In the genomic region with DNA sequence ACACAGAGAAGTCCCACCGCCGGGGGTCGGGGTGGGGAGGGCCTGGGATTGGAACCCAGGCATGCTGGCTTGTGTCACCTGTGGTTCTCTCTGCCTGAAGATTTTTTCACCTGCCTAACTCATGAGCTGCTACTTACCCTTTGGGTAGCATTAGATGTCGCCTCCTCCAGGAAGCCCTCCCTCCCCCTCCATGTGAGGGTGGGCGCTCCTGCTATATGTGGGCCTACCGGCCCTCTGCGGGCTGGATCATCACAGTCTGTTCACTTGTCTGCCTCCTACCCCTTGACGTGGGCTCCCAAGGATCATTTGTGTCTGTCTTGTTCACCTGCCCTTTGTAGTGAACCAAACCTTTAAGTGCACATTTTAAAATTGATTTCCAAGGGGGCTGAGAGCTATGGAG, we compare ENCODE assay signal across 9 cellular contexts.
A peak's percentile ranks its signal among the peaks of the same experiment; 100 is the strongest.
DNase-seq lines count a peak whose midpoint lies in the region; ATAC-seq and TF ChIP-seq lines count a peak whose summit lies in the region.
"Had no signal": no experiment of that assay in that cellular context is flagged by ENCODE, and none has a peak within 500 bp of the region (broad histone marks: within the 10 kb centered on the region; RNA-seq: fewer than 3 reads in every experiment).

No MANE protein-coding gene starts in this region.

- no peak for TF ChIP-seq POLR2A in Peyer's patch (IDR thresholded peaks at IDR 0.05)

- no peaks in the 10 kb centered on the region for H3K36me3 Mint-ChIP-seq in T-helper 1 cell treated with Interleukin-12 subunit alpha and Interleukin-12 subunit beta and Interleukin-4 antibody, amounts not matched to agents 30 μg/mL and 1 μg/mL, for 36 hours (ENCODE audit: low read depth)
- H3K36me3 Mint-ChIP-seq in endodermal cell (ENCODE audit: low read depth) = no peaks in the 10 kb centered on the region

- 75 to 82% methylated on average over 6 to 8 of the region's 8 CpGs for WGBS in endodermal cell (ENCODE audit: insufficient coverage in 1 of 2, insufficient read length in 1 of 2), 2 experiments

- H3K79me2 ChIP-seq in parathyroid adenoma = no peaks in the 10 kb centered on the region

- H3K27me3 ChIP-seq in Peyer's patch (no peaks in the 10 kb centered on the region), endodermal cell (ENCODE audit: control insufficient read depth, insufficient read depth, low read length, poor library complexity, severe bottlenecking) (peaks cover 11% of the 10 kb centered on the region), parathyroid adenoma (ENCODE audit: control insufficient read depth, insufficient read depth, low read length) (no peaks in the 10 kb centered on the region), ascending aorta (no peaks in the 10 kb centered on the region)

- ATAC-seq in GM18873 (IDR thresholded peaks at IDR 0.05; ENCODE audit: low FRiP score, unreplicated experiment) = no peak

- H3K9ac ChIP-seq in endodermal cell (ENCODE audit: extremely low read depth, low read length, poor library complexity, severe bottlenecking) (no peak overlapping the region), parathyroid adenoma (no peak overlapping the region)

- H3K4me3 ChIP-seq in Peyer's patch = peak overlapping the region in 3 of 4 donors; percentile 56 to 67 (median 61)
- H3K4me3 ChIP-seq in endodermal cell (ENCODE audit: low read length) = peak overlapping the region; percentile 75
- H3K4me3 ChIP-seq in parathyroid adenoma (ENCODE audit: low read depth, low read length) = no peak overlapping the region
- peak overlapping the region in 1 of 2 donors; percentile 71 for H3K4me3 ChIP-seq in ascending aorta

- H3K36me3 ChIP-seq in Peyer's patch (no peaks in the 10 kb centered on the region), endodermal cell (ENCODE audit: control insufficient read depth, insufficient read depth, low read length) (no peaks in the 10 kb centered on the region), parathyroid adenoma (ENCODE audit: control insufficient read depth, insufficient read depth, low read length) (no peaks in the 10 kb centered on the region), ascending aorta (no peaks in the 10 kb centered on the region)

- H2AFZ ChIP-seq in parathyroid adenoma = peak overlapping the region; percentile 71

- DNase-seq in T-helper 1 cell = no peak
- DNase-seq in Peyer's patch = no peak
- no peak for DNase-seq in endodermal cell
- no peak for DNase-seq in NCI-H2171 treated with DMSO at 0.1 percent for 48 hours (lab: John Stamatoyannopoulos, UW)
- no peak for DNase-seq in ascending aorta (ENCODE audit: low spot score in 2 of 2)

- no peak overlapping the region for H3K27ac ChIP-seq in Peyer's patch
- no peak overlapping the region for H3K27ac ChIP-seq in endodermal cell (ENCODE audit: low read depth, low read length)
- H3K27ac ChIP-seq in parathyroid adenoma = no peak overlapping the region
- no peak overlapping the region for H3K27ac ChIP-seq in ascending aorta
- H3K27ac ChIP-seq: 22Rv1 had no signal

- H3K4me1 ChIP-seq in Peyer's patch (peaks cover 0 to 11% (median 7%) of the 10 kb centered on the region in 4 donors), endodermal cell (ENCODE audit: control insufficient read depth, insufficient read depth, low read length) (no peaks in the 10 kb centered on the region), parathyroid adenoma (no peaks in the 10 kb centered on the region), ascending aorta (peaks cover 5 to 8% of the 10 kb centered on the region in 2 donors)

- H3K27ac Mint-ChIP-seq in T-helper 1 cell treated with Interleukin-12 subunit alpha and Interleukin-12 subunit beta and Interleukin-4 antibody, amounts not matched to agents 30 μg/mL and 1 μg/mL, for 36 hours = no peak overlapping the region
- H3K27ac Mint-ChIP-seq in endodermal cell = no peak overlapping the region

- H3K4me3 Mint-ChIP-seq in T-helper 1 cell treated with Interleukin-12 subunit alpha and Interleukin-12 subunit beta and Interleukin-4 antibody, amounts not matched to agents 30 μg/mL and 1 μg/mL, for 36 hours = peak overlapping the region; percentile 71
- peak overlapping the region; percentile 53 for H3K4me3 Mint-ChIP-seq in endodermal cell

- no peaks in the 10 kb centered on the region for H3K9me3 Mint-ChIP-seq in T-helper 1 cell treated with Interleukin-12 subunit alpha and Interleukin-12 subunit beta and Interleukin-4 antibody, amounts not matched to agents 30 μg/mL and 1 μg/mL, for 36 hours
- no peaks in the 10 kb centered on the region for H3K9me3 Mint-ChIP-seq in endodermal cell

- TF ChIP-seq CTCF in Peyer's patch (IDR thresholded peaks at IDR 0.05) (no peak), endodermal cell (conservative IDR thresholded peaks at IDR 0.05) (no peak), parathyroid adenoma (IDR thresholded peaks at IDR 0.05) (no peak), ascending aorta (IDR thresholded peaks at IDR 0.05) (no peak)

- peaks cover 13% of the 10 kb centered on the region for H3K4me1 Mint-ChIP-seq in T-helper 1 cell treated with Interleukin-12 subunit alpha and Interleukin-12 subunit beta and Interleukin-4 antibody, amounts not matched to agents 30 μg/mL and 1 μg/mL, for 36 hours (ENCODE audit: low read depth)
- H3K4me1 Mint-ChIP-seq in endodermal cell = peaks cover under 1% of the 10 kb centered on the region

- H3K4me2 ChIP-seq in parathyroid adenoma (ENCODE audit: low read length) = no peak overlapping the region

- no peaks in the 10 kb centered on the region for H3K9me3 ChIP-seq in Peyer's patch
- H3K9me3 ChIP-seq in endodermal cell (ENCODE audit: control insufficient read depth, low read length) = no peaks in the 10 kb centered on the region
- no peaks in the 10 kb centered on the region for H3K9me3 ChIP-seq in parathyroid adenoma (ENCODE audit: control insufficient read depth, low read length)
- no peaks in the 10 kb centered on the region for H3K9me3 ChIP-seq in ascending aorta

- intact Hi-C loops in ascending aorta (cut with DNase I) = loop anchor here (1.0 to 10.0 kb wide), 3 partner anchors 33 to 383 kb away; partner anchors contain the start of gene MGAT5B

- peaks cover 22% of the 10 kb centered on the region for H3K27me3 Mint-ChIP-seq in T-helper 1 cell treated with Interleukin-12 subunit alpha and Interleukin-12 subunit beta and Interleukin-4 antibody, amounts not matched to agents 30 μg/mL and 1 μg/mL, for 36 hours (ENCODE audit: low read depth)
- peaks cover 25% of the 10 kb centered on the region for H3K27me3 Mint-ChIP-seq in endodermal cell (ENCODE audit: insufficient read depth)
